9 cellular contexts compared by ENCODE assay signal in the genomic region with DNA sequence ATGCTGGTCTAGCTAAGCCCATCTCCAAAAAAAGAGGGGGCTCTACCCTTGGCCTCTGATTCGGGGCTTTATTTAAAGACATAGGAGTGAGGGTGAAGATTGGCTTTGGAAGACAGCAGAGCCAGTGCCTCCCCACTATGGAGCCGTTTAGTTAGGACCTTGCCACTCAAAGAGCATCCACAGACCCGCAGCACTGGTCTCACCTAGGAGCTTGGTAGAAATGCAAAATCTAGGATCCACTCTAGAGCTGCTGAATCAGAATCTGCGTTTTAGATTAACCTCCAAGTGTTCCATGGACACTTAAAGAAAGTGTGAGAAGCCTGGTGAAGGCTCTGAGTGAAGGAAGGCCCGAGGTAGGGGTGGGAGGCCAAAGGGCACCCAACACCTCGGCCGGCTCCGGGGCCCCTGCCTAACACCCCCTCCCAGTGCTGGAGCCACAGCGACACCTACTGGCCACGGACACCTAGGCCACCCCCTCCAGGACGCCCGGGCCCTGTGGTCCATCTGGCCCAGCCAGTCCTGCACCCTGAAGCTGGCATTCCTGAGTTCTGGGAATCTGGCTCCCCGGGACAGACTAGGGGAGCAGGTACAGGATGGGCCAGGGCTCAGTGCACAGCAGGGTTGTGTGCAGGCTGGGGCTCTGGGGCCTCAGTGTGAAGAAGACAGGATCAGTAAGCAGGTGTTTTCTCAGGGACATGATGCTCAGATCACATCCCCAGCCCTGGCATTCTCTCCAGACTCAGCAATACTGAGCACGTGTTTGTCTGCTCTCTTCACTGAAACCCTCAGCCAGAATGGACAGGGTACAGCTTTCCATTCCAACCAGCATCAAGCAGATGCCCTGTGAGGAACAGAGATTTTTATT.
DNase-seq lines count a peak whose midpoint lies in the region; TF ChIP-seq lines count a peak whose summit lies in the region.
"Had no signal": no experiment of that assay in that cellular context is flagged by ENCODE, and none has a peak within 500 bp of the region (broad histone marks: within the 10 kb centered on the region; RNA-seq: fewer than 3 reads in every experiment).

No MANE protein-coding gene starts in this region.

- H3K36me3 Mint-ChIP-seq in glutamatergic neuron (ENCODE audit: unreplicated experiment), result no peaks in the 10 kb centered on the region
- H3K36me3 Mint-ChIP-seq in type B pancreatic cell, result no peaks in the 10 kb centered on the region

- H3K36me3 ChIP-seq in SJSA1, result no peaks in the 10 kb centered on the region
- H3K36me3 ChIP-seq: BLaER1 treated with 17β-estradiol and CSF1 and Interleukin-3, amounts not matched to agents 10 nM and 100 nM had no signal

- H3K27me3 ChIP-seq in SJSA1 (replicated peaks), result peaks cover 20% of the 10 kb centered on the region
- H3K27me3 ChIP-seq: BLaER1 treated with 17β-estradiol and CSF1 and Interleukin-3, amounts not matched to agents 10 nM and 100 nM had no signal

- H3K9me3 Mint-ChIP-seq in glutamatergic neuron (ENCODE audit: unreplicated experiment) (peaks cover 2% of the 10 kb centered on the region), type B pancreatic cell (no peaks in the 10 kb centered on the region)

- no peaks in the 10 kb centered on the region for H3K27me3 Mint-ChIP-seq in glutamatergic neuron (ENCODE audit: unreplicated experiment)
- H3K27me3 Mint-ChIP-seq in type B pancreatic cell, result peaks cover 15% of the 10 kb centered on the region

- no peak for TF ChIP-seq EP300 in Ishikawa (IDR thresholded peaks at IDR 0.05; ENCODE audit: borderline replicate concordance)

- DNase-seq in NCI-H2081 (lab: John Stamatoyannopoulos, UW), result peak; percentile 57 to 64
- no peak for DNase-seq in NCI-H2081 treated with DMSO at 0.1 percent for 48 hours (lab: John Stamatoyannopoulos, UW)
- DNase-seq in SJSA1 (ENCODE audit: low read depth in 1 of 2, low spot score in 2 of 2), result peak; percentile 48 to 75
- DNase-seq in activated gamma-delta T cell treated with Interleukin-2 at 50 U/mL for 16 hours, result peak; percentile 78
- peak; percentile 90 for DNase-seq in glutamatergic neuron
- peak; percentile 78 for DNase-seq in pons (ENCODE audit: low spot score)
- peak; percentile 85 for DNase-seq in type B pancreatic cell (ENCODE audit: extremely low spot score, unreplicated experiment)

- TF ChIP-seq CTCF in glutamatergic neuron (IDR thresholded peaks at IDR 0.05; ENCODE audit: partially characterized antibody, unreplicated experiment), result peak; percentile 97
- peak; percentile 100 for TF ChIP-seq CTCF in type B pancreatic cell (conservative IDR thresholded peaks at IDR 0.05)

- no peak overlapping the region for H3K27ac ChIP-seq in SJSA1
- H3K27ac ChIP-seq: BLaER1 treated with 17β-estradiol and CSF1 and Interleukin-3, amounts not matched to agents 10 nM and 100 nM had no signal

- no peaks in the 10 kb centered on the region for H3K4me1 ChIP-seq in SJSA1 (replicated peaks)

- H3K4me1 Mint-ChIP-seq in glutamatergic neuron (ENCODE audit: low read depth, unreplicated experiment) (peaks cover 18% of the 10 kb centered on the region), type B pancreatic cell (ENCODE audit: unreplicated experiment) (peaks cover 5% of the 10 kb centered on the region)

- H3K27ac Mint-ChIP-seq in glutamatergic neuron (ENCODE audit: unreplicated experiment) (no peak overlapping the region), type B pancreatic cell (no peak overlapping the region)

- no peak overlapping the region for H3K4me3 ChIP-seq in SJSA1
- H3K4me3 ChIP-seq: BLaER1 treated with 17β-estradiol and CSF1 and Interleukin-3, amounts not matched to agents 10 nM and 100 nM had no signal

- H3K9me3 ChIP-seq in SJSA1 (replicated peaks), result no peaks in the 10 kb centered on the region
- H3K9me3 ChIP-seq: BLaER1 treated with 17β-estradiol and CSF1 and Interleukin-3, amounts not matched to agents 10 nM and 100 nM had no signal

- H3K4me3 Mint-ChIP-seq in glutamatergic neuron (ENCODE audit: unreplicated experiment), result no peak overlapping the region
- no peak overlapping the region for H3K4me3 Mint-ChIP-seq in type B pancreatic cell

- peak; percentile 98 for TF ChIP-seq RAD21 in Ishikawa (IDR thresholded peaks at IDR 0.05; ENCODE audit: low read depth)

TF ChIP-seq in Ishikawa, 13 proteins besides CTCF, POLR2A, EP300 and RAD21:
- TF ChIP-seq NFIC (IDR thresholded peaks at IDR 0.05) (no peak), CREB1 (IDR thresholded peaks at IDR 0.05; ENCODE audit: low read depth) (no peak), FOXM1 (IDR thresholded peaks at IDR 0.05; ENCODE audit: borderline replicate concordance, low read depth) (no peak), EGR1 (IDR thresholded peaks at IDR 0.05) (no peak)
